ENCODE assay signal across 12 cellular contexts in genomic region chr6:154738561-154738961, GRCh38. TPM values are rescaled to one million over a fixed set of nuclear protein-coding genes. Genes with fewer than 3 reads are reported as not detected.
DNase-seq lines count a peak whose midpoint lies in the region; ATAC-seq and TF ChIP-seq lines count a peak whose summit lies in the region.
"Had no signal": no experiment of that assay in that cellular context is flagged by ENCODE, and none has a peak within 500 bp of the region (broad histone marks: within the 10 kb centered on the region; RNA-seq: fewer than 3 reads in every experiment).

No MANE protein-coding gene starts in this region.

- no peak for ATAC-seq in activated CD8-positive, alpha-beta memory T cell treated with anti-CD3 and anti-CD28 coated beads, Interleukin-2, amount 10 ng/mL, durations not matched to agents 7 days and 5 days
- no peak for ATAC-seq in T-helper 17 cell
- ATAC-seq in gastrocnemius medialis = peak in 1 of 2 donors; percentile 46
- ATAC-seq in omental fat pad (ENCODE audit: low FRiP score) = no peak

- no peaks in the 10 kb centered on the region for H3K9me3 Mint-ChIP-seq in activated CD8-positive, alpha-beta memory T cell treated with anti-CD3 and anti-CD28 coated beads, Interleukin-2, amount 10 ng/mL, durations not matched to agents 7 days and 5 days (ENCODE audit: low read depth)
- H3K9me3 Mint-ChIP-seq: naive B cell had no signal

- in situ Hi-C loops in gastrocnemius medialis (cut with MboI; ENCODE audit: low sequenced_read_pairs in 4 of 4) = loop anchor here in 2 of 4 donors (10.0 to 25.0 kb wide), 2 partner anchors 66 to 1751 kb away; partner anchors contain the start of gene FBXO5 (in 1 of the 2)

- H3K4me3 Mint-ChIP-seq in activated CD8-positive, alpha-beta memory T cell treated with anti-CD3 and anti-CD28 coated beads, Interleukin-2, amount 10 ng/mL, durations not matched to agents 7 days and 5 days = no peak overlapping the region
- no peak overlapping the region for H3K4me3 Mint-ChIP-seq in T-helper 17 cell

- peaks cover 43% of the 10 kb centered on the region for H3K4me1 Mint-ChIP-seq in activated CD8-positive, alpha-beta memory T cell treated with anti-CD3 and anti-CD28 coated beads, Interleukin-2, amount 10 ng/mL, durations not matched to agents 7 days and 5 days
- peaks cover 46% of the 10 kb centered on the region for H3K4me1 Mint-ChIP-seq in T-helper 17 cell

- CTCF ChIA-PET in activated CD8-positive, alpha-beta memory T cell treated with anti-CD3 and anti-CD28 coated beads, Interleukin-2, amount 10 ng/mL, durations not matched to agents 7 days and 5 days (lab: Charles Lee) = no interaction called here

- H3K27me3 Mint-ChIP-seq in activated CD8-positive, alpha-beta memory T cell treated with anti-CD3 and anti-CD28 coated beads, Interleukin-2, amount 10 ng/mL, durations not matched to agents 7 days and 5 days = no peaks in the 10 kb centered on the region
- no peaks in the 10 kb centered on the region for H3K27me3 Mint-ChIP-seq in T-helper 17 cell
- H3K27me3 Mint-ChIP-seq: naive B cell had no signal

- H3K4me3 ChIP-seq in fibroblast of villous mesenchyme (ENCODE audit: low read depth, low read length) (no peak overlapping the region), gastrocnemius medialis (no peak overlapping the region)

- H3K27me3 ChIP-seq in gastrocnemius medialis = no peaks in the 10 kb centered on the region

- intact Hi-C loops in gastrocnemius medialis (cut with DNase I; ENCODE audit: low total_unique reads) = loop anchor here (10.0 kb wide), 1 partner anchor 224 kb away; the partner anchor contains the start of gene CNKSR3

- no peak for TF ChIP-seq POLR2A in gastrocnemius medialis (IDR thresholded peaks at IDR 0.05)

- peaks cover 22% of the 10 kb centered on the region for H3K36me3 Mint-ChIP-seq in activated CD8-positive, alpha-beta memory T cell treated with anti-CD3 and anti-CD28 coated beads, Interleukin-2, amount 10 ng/mL, durations not matched to agents 7 days and 5 days
- peaks cover 3% of the 10 kb centered on the region for H3K36me3 Mint-ChIP-seq in T-helper 17 cell (ENCODE audit: low read depth)

- no peak for TF ChIP-seq CTCF in fibroblast of villous mesenchyme (IDR thresholded peaks at IDR 0.05; ENCODE audit: insufficient read depth, low read depth, low read length)
- no peak for TF ChIP-seq CTCF in gastrocnemius medialis (IDR thresholded peaks at IDR 0.05 in 4 of 5, conservative IDR thresholded peaks at IDR 0.05 in 1 of 5)
- TF ChIP-seq CTCF in omental fat pad (IDR thresholded peaks at IDR 0.05) = no peak

- peak overlapping the region; percentile 49 for H3K27ac Mint-ChIP-seq in activated CD8-positive, alpha-beta memory T cell treated with anti-CD3 and anti-CD28 coated beads, Interleukin-2, amount 10 ng/mL, durations not matched to agents 7 days and 5 days
- H3K27ac Mint-ChIP-seq in T-helper 17 cell = peak overlapping the region; percentile 68

- no peaks in the 10 kb centered on the region for H3K9me3 ChIP-seq in T-helper 17 cell (ENCODE audit: control insufficient read depth, low read length, poor library complexity, severe bottlenecking)
- no peaks in the 10 kb centered on the region for H3K9me3 ChIP-seq in gastrocnemius medialis

- peak overlapping the region in 3 of 4 donors; percentile 52 to 99 (median 53) for H3K27ac ChIP-seq in gastrocnemius medialis

- H3K4me1 ChIP-seq in gastrocnemius medialis = peaks cover 85 to 86% of the 10 kb centered on the region in 2 donors

- DNase-seq in activated CD8-positive, alpha-beta memory T cell treated with anti-CD3 and anti-CD28 coated beads, Interleukin-2, amount 10 ng/mL, durations not matched to agents 7 days and 5 days = no peak
- DNase-seq in activated CD8-positive, alpha-beta memory T cell treated with anti-CD3 and anti-CD28 coated beads, Interleukin-2, amount 50 U/mL, for 48 hours = no peak
- DNase-seq in T-helper 17 cell = no peak
- peak; percentile 39 for DNase-seq in fibroblast of villous mesenchyme (ENCODE audit: low read depth)
- DNase-seq in gastrocnemius medialis = no peak
- DNase-seq in omental fat pad (ENCODE audit: low spot score) = no peak
- DNase-seq in NCI-H2196 treated with DMSO at 0.1 percent for 48 hours (lab: John Stamatoyannopoulos, UW; ENCODE audit: unreplicated experiment) = no peak
- DNase-seq in SIG-M5 treated with dmso at 0.1 percent for 504 hours (lab: John Stamatoyannopoulos, UW; ENCODE audit: unreplicated experiment) = no peak
- DNase-seq: naive B cell; NCI-H526; SIG-M5; stimulated activated CD4-positive, alpha-beta T cell treated with anti-CD3 and anti-CD28 coated beads, Interleukin-2, amount 100 ng/mL, for 24 hours had no signal

- H3K36me3 ChIP-seq in gastrocnemius medialis = no peaks in the 10 kb centered on the region

RNA-seq across cellular contexts. Expression of gene SCAF8, which starts 5.3 kb away (rescaled TPM):
- 10 to 100 TPM; 34.3 to 36.1 TPM for total RNA-seq in activated CD8-positive, alpha-beta memory T cell treated with anti-CD3 and anti-CD28 coated beads, Interleukin-2, amount 10 ng/mL, durations not matched to agents 7 days and 5 days
- total RNA-seq in T-helper 17 cell (10 to 100 TPM; 55.0 to 62.1 TPM), fibroblast of villous mesenchyme (31.6 and 39.7 TPM in 2 replicates), gastrocnemius medialis (10 to 100 TPM; 33.8 to 49.3 (median 41.7) TPM), omental fat pad (10 to 100 TPM; 29.5 to 52.8 (median 37.4) TPM)
